Comparison of ENCODE assay signal across 1 cellular context in genomic region chr1:201506092-201506491, GRCh38.
TF ChIP-seq lines count a peak whose summit lies in the region.

No MANE protein-coding gene starts in this region.

TF ChIP-seq in SK-N-SH treated with all-trans-retinoic acid at 6 μM for 48 hours, 23 proteins besides CTCF, POLR2A, EP300 and RAD21 (continued from another document):
- TF ChIP-seq ZNF565 (CRISPR knock-in tag; conservative IDR thresholded peaks at IDR 0.05; ENCODE audit: low read depth) (no peak), ZNF70 (CRISPR knock-in tag; IDR thresholded peaks at IDR 0.05) (no peak), ARNTL (CRISPR knock-in tag; IDR thresholded peaks at IDR 0.05; ENCODE audit: borderline replicate concordance, low read depth) (no peak)
